ENCODE assay signal across 18 cellular contexts in the genomic region with DNA sequence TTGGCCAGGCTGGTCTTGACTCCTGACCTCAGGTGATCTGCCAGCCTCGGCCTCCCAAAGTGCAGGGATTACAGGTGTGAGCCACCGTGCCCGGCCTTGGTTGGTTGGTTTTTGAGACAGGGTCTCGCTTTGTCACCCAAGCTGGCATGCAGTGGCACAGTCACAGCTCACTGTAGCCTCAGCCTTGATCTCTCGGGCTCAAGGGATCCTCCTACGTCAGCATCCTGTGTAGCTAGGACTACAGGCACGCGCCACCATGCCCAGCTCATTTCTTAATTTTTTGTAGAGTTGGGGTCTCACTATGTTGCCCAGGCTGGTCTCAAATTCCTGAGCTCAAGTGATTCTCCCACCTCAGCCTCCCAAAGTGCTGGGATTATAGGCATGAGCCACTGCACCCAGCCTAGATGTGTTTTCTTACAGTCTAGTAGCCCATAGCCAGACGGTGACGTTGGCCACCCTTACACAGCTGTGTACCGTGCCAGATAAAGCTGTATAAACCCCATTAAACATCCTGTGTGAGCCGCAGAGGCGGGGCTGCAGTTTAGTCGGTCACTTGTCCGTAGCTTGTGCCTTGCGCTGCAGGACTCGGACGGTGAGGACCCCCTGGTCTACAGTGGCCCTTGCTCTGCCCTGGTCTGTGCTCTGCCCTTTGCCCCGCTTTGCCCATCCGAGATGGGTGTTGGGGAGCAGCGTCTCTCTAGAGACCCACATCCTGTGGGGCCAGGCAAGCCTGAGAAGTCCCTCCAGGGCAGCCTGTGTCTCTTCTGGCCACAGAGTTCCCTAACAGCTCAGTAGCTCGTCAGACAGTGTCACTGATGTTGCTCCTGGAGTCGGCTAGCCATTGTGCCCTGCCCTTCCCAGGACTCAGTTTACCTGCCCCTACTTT. TPM values are rescaled to one million over a fixed set of nuclear protein-coding genes. Genes with fewer than 3 reads are reported as not detected.
DNase-seq lines count a peak whose midpoint lies in the region; ATAC-seq, FAIRE-seq and TF ChIP-seq lines count a peak whose summit lies in the region.
"Had no signal": no experiment of that assay in that cellular context is flagged by ENCODE, and none has a peak within 500 bp of the region (broad histone marks: within the 10 kb centered on the region; RNA-seq: fewer than 3 reads in every experiment).

No MANE protein-coding gene starts in this region.

- H3K27ac Mint-ChIP-seq in WTC11: peak overlapping the region; percentile 19; the same call in 1 of the 2 replicates
- peak overlapping the region; percentile 73 for H3K27ac Mint-ChIP-seq in memory B cell
- peak overlapping the region; percentile 14 for H3K27ac Mint-ChIP-seq in stimulated activated naive B cell treated with anti-CD40 and anti-IgM and Interleukin-4, amounts not matched to agents 10 μg/mL and 1 μg/mL and 100 μg/mL, for 72 hours

- POLR2A ChIA-PET in HepG2 (lab: Yijun Ruan, JAX): interaction anchor here (1.4 to 1.5 kb wide), 2 partner anchors 9 to 21 kb away, joined by 3 to 4 read pairs; no protein-coding TSS in a partner anchor
- POLR2A ChIA-PET in WTC11 (lab: Charles Lee): interaction anchor here (0.8 kb wide), 1 partner anchor 16 kb away, joined by 4 read pairs; the partner anchor contains the start of gene RRAS

- no peaks in the 10 kb centered on the region for H4K20me1 ChIP-seq in HepG2 (ENCODE audit: insufficient read depth, low read length)

- H3K4me1 Mint-ChIP-seq in WTC11 (peaks cover 10% of the 10 kb centered on the region), memory B cell (peaks cover 3% of the 10 kb centered on the region)
- peaks cover 8 to 11% of the 10 kb centered on the region in 2 donors for H3K4me1 Mint-ChIP-seq in stimulated activated naive B cell treated with anti-CD40 and anti-IgM and Interleukin-4, amounts not matched to agents 10 μg/mL and 1 μg/mL and 100 μg/mL, for 72 hours

- no peak for TF ChIP-seq RAD21 in HepG2 (CRISPR knock-in tag; IDR thresholded peaks at IDR 0.05)

- TF ChIP-seq EP300 in HepG2 (IDR thresholded peaks at IDR 0.05; ENCODE audit: low read depth in 2 of 2, low read length in 2 of 2) (no peak), HepG2 (CRISPR knock-in tag; IDR thresholded peaks at IDR 0.05; ENCODE audit: borderline replicate concordance) (no peak)

- H2AFZ ChIP-seq in HepG2 (ENCODE audit: low read length): no peak overlapping the region

- DNase-seq in HepG2 (ENCODE audit: low spot score): no peak
- no peak for DNase-seq in right lobe of liver
- no peak for DNase-seq in WTC11 (ENCODE audit: low spot score)
- no peak for DNase-seq in memory B cell (ENCODE audit: low spot score in 2 of 2)
- no peak for DNase-seq in stimulated activated naive B cell treated with anti-CD40 and anti-IgM and Interleukin-4, amounts not matched to agents 10 μg/mL and 1 μg/mL and 100 μg/mL, for 72 hours
- no peak for DNase-seq in glomerular visceral epithelial cell (ENCODE audit: extremely low spot score)
- no peak for DNase-seq in LoVo (ENCODE audit: low spot score)
- no peak for DNase-seq in NCI-H446 treated with DMSO at 0.1 percent for 48 hours (lab: John Stamatoyannopoulos, UW)
- DNase-seq: C1 segment of cervical spinal cord, COR-L47, H7, MG63, NCI-H1092 treated with DMSO at 0.1 percent for 48 hours, NCI-H1694, NCI-H524 had no signal

- TF ChIP-seq CTCF in HepG2 (CRISPR knock-in tag; IDR thresholded peaks at IDR 0.05) (no peak), right lobe of liver (IDR thresholded peaks at IDR 0.05) (no peak), WTC11 (IDR thresholded peaks at IDR 0.05) (no peak)

- TF ChIP-seq POLR2A in HepG2 (IDR thresholded peaks at IDR 0.05; ENCODE audit: insufficient read depth in 1 of 2, low read depth in 2 of 2, low read length in 2 of 2): no peak
- no peak for TF ChIP-seq POLR2A in right lobe of liver (IDR thresholded peaks at IDR 0.05)

- FAIRE-seq in HepG2 (lab: Jason Lieb, UNC): no peak
- FAIRE-seq: A549, HTR-8/SVneo had no signal

- no peaks in the 10 kb centered on the region for H3K79me2 ChIP-seq in HepG2 (ENCODE audit: insufficient read depth, low read length)

- H3K9me3 ChIP-seq in HepG2 (ENCODE audit: low read length): no peaks in the 10 kb centered on the region
- no peaks in the 10 kb centered on the region for H3K9me3 ChIP-seq in right lobe of liver
- H3K9me3 ChIP-seq: MG63 had no signal

- in situ Hi-C loops in HepG2 (cut with HindIII; ENCODE audit: extremely low pct_ligation_motif_present, low pct_unique_long_range_greater_than_20kb): no loop called here

- CTCF ChIA-PET in HepG2 (lab: Yijun Ruan, JAX; ENCODE audit: low intra/inter-chr PET ratio, low total read pairs) (no interaction called here), WTC11 (lab: Charles Lee) (interaction anchor here (0.8 to 1.9 kb wide), 5 partner anchors 16 to 34 kb away, joined by 3 to 5 read pairs (median 3); partner anchors contain the start of gene RRAS)

- H3K27me3 Mint-ChIP-seq in WTC11 (ENCODE audit: low read depth): no peaks in the 10 kb centered on the region
- H3K27me3 Mint-ChIP-seq in memory B cell: no peaks in the 10 kb centered on the region
- no peaks in the 10 kb centered on the region for H3K27me3 Mint-ChIP-seq in stimulated activated naive B cell treated with anti-CD40 and anti-IgM and Interleukin-4, amounts not matched to agents 10 μg/mL and 1 μg/mL and 100 μg/mL, for 72 hours

- H3K9ac ChIP-seq in HepG2 (ENCODE audit: insufficient read depth, low read depth, low read length): no peak overlapping the region

- over 99% methylated on average over 13 of the region's 23 CpGs for WGBS in HepG2 (ENCODE audit: low lambda C conversion rate)
- 92% methylated on average over 8 of the region's 23 CpGs for WGBS in right lobe of liver (ENCODE audit: insufficient coverage, low coverage, low lambda C conversion rate, missing lambda C conversion rate)

- H3K36me3 ChIP-seq in HepG2 (replicated peaks in 1 of 2; ENCODE audit: control insufficient read depth in 1 of 2, insufficient read depth in 2 of 2, low read length in 2 of 2) (peaks cover 26 to 74% of the 10 kb centered on the region in 2 experiments; a peak in 4 of 5 replicates), right lobe of liver (peaks cover 0 to 72% (median 19%) of the 10 kb centered on the region in 4 donors)

- H3K4me3 ChIP-seq in HepG2 (replicated peaks in 1 of 3; ENCODE audit: insufficient read depth in 1 of 3, low read depth in 2 of 3, low read length in 3 of 3) (no peak overlapping the region), right lobe of liver (no peak overlapping the region)
- H3K4me3 ChIP-seq: A549, MG63 had no signal

- peaks cover 14% of the 10 kb centered on the region; the same call in 1 of the 2 replicates for H3K4me1 ChIP-seq in HepG2 (ENCODE audit: insufficient read depth, low read length)
- H3K4me1 ChIP-seq in right lobe of liver: no peaks in the 10 kb centered on the region
- H3K4me1 ChIP-seq: A549 had no signal

- BruUV-seq in HepG2 (replicated peaks; lab: Mats Ljungman, UMichigan): no TSS peak

- peaks cover 58% of the 10 kb centered on the region for H3K36me3 Mint-ChIP-seq in WTC11
- peaks cover 20% of the 10 kb centered on the region for H3K36me3 Mint-ChIP-seq in memory B cell
- peaks cover 50 to 75% of the 10 kb centered on the region in 2 donors for H3K36me3 Mint-ChIP-seq in stimulated activated naive B cell treated with anti-CD40 and anti-IgM and Interleukin-4, amounts not matched to agents 10 μg/mL and 1 μg/mL and 100 μg/mL, for 72 hours

- ATAC-seq in HepG2 (no peak), right lobe of liver (no peak), WTC11 (no peak), memory B cell (ENCODE audit: low read depth) (no peak)
- no peak for ATAC-seq in stimulated activated naive B cell treated with anti-CD40 and anti-IgM and Interleukin-4, amounts not matched to agents 10 μg/mL and 1 μg/mL and 100 μg/mL, for 72 hours (replicated peaks)
- ATAC-seq: A549 had no signal

- H3K4me3 Mint-ChIP-seq in WTC11: no peak overlapping the region
- H3K4me3 Mint-ChIP-seq in memory B cell: no peak overlapping the region
- peak overlapping the region in 1 of 2 donors; percentile 10 for H3K4me3 Mint-ChIP-seq in stimulated activated naive B cell treated with anti-CD40 and anti-IgM and Interleukin-4, amounts not matched to agents 10 μg/mL and 1 μg/mL and 100 μg/mL, for 72 hours

- H3K27ac ChIP-seq in HepG2 (ENCODE audit: extremely low read length, insufficient read depth, low read length) (no peak overlapping the region), right lobe of liver (no peak overlapping the region)
- H3K27ac ChIP-seq: A549, HL-60 had no signal

- H3K4me2 ChIP-seq in HepG2 (ENCODE audit: low read depth, low read length): no peak overlapping the region
- H3K4me2 ChIP-seq: A549 had no signal

- intact Hi-C loops in HepG2 (cut with micrococcal nuclease; ENCODE audit: unreplicated experiment) (no loop called here), right lobe of liver (cut with DNase I) (no loop called here)

- H3K9me3 Mint-ChIP-seq in WTC11 (peaks cover 7% of the 10 kb centered on the region), memory B cell (no peaks in the 10 kb centered on the region)
- H3K9me3 Mint-ChIP-seq in stimulated activated naive B cell treated with anti-CD40 and anti-IgM and Interleukin-4, amounts not matched to agents 10 μg/mL and 1 μg/mL and 100 μg/mL, for 72 hours: no peaks in the 10 kb centered on the region

- no peaks in the 10 kb centered on the region for H3K27me3 ChIP-seq in HepG2 (ENCODE audit: control insufficient read depth in 1 of 2, insufficient read depth in 2 of 2, low read length in 2 of 2)
- no peaks in the 10 kb centered on the region for H3K27me3 ChIP-seq in right lobe of liver
- H3K27me3 ChIP-seq: MG63 had no signal

RNA-seq across cellular contexts. Expression of gene IRF3, which starts 9.8 kb away (rescaled TPM):
- total RNA-seq in HepG2 (2016; rRNA removed; fragmentation: Illumina TruSeq; extraction: Trizol) (61.0 and 65.5 TPM in 2 replicates), right lobe of liver (10 to 100 TPM; 29.6 to 41.8 (median 35.3) TPM), WTC11 (2021) (149 to 165 TPM (median 154 TPM) in 3 replicates)
- total RNA-seq in HepG2 (2016; cell fraction: cytosol; rRNA removed; fragmentation: Illumina TruSeq; extraction: Trizol; ENCODE audit: low read depth): 23.6 and 23.7 TPM in 2 replicates
- 50.6 and 64.5 TPM in 2 replicates for total RNA-seq in HepG2 (2016; cell fraction: insoluble cytoplasmic fraction; rRNA removed; fragmentation: Illumina TruSeq; extraction: Trizol)
- total RNA-seq in HepG2 (2016; cell fraction: membrane; rRNA removed; fragmentation: Illumina TruSeq; extraction: Trizol): 26.7 and 37.0 TPM in 2 replicates
- 30.2 and 40.5 TPM in 2 replicates for total RNA-seq in HepG2 (2016; cell fraction: nucleus; rRNA removed; fragmentation: Illumina TruSeq; extraction: Trizol)
- 61.9 and 66.2 TPM in 2 replicates for polyA plus RNA-seq in HepG2 (2011; rRNA removed)
- 40.1 and 60.0 TPM in 2 replicates for polyA plus RNA-seq in HepG2 (2011; cell fraction: cytosol; rRNA removed)
- polyA plus RNA-seq in HepG2 (2011; cell fraction: nucleus; rRNA removed): 110 and 114 TPM in 2 replicates
- 49.4 and 77.2 TPM in 2 replicates for polyA plus RNA-seq in HepG2 (2012)
- polyA plus RNA-seq in HepG2 (2016; cell fraction: cytosol; fragmentation: Illumina TruSeq; extraction: Trizol; ENCODE audit: low read depth): 17.9 and 23.0 TPM in 2 replicates
- 44.7 and 50.0 TPM in 2 replicates for polyA plus RNA-seq in HepG2 (2016; cell fraction: insoluble cytoplasmic fraction; fragmentation: Illumina TruSeq; extraction: Trizol; ENCODE audit: low read depth)
- 26.1 and 33.5 TPM in 2 replicates for polyA plus RNA-seq in HepG2 (2016; cell fraction: membrane; fragmentation: Illumina TruSeq; extraction: Trizol; ENCODE audit: low read depth)
- polyA plus RNA-seq in HepG2 (2016; cell fraction: nucleus; fragmentation: Illumina TruSeq; extraction: Trizol; ENCODE audit: insufficient read depth, low read depth): 89.5 and 108 TPM in 2 replicates
- 34.8 and 80.6 TPM in 2 replicates for polyA minus RNA-seq in HepG2 (2011; rRNA and poly(A)+ RNA removed; ENCODE audit: low replicate concordance)
- 26.6 and 26.9 TPM in 2 replicates for polyA minus RNA-seq in HepG2 (2011; cell fraction: cytosol; rRNA and poly(A)+ RNA removed)
- 7.9 and 16.9 TPM in 2 replicates for polyA minus RNA-seq in HepG2 (2011; cell fraction: nucleus; rRNA and poly(A)+ RNA removed)

RNA-seq across cellular contexts. Expression of gene BCL2L12, which starts 9.9 kb away (rescaled TPM):
- total RNA-seq in HepG2 (2016; rRNA removed; fragmentation: Illumina TruSeq; extraction: Trizol) (32.6 and 40.8 TPM in 2 replicates), right lobe of liver (10 to 100 TPM in 4 of 6 experiments, 1 to 10 TPM in 2; 4.5 to 11.6 (median 10.5) TPM), WTC11 (2021) (139 to 146 TPM (median 140 TPM) in 3 replicates)
- total RNA-seq in HepG2 (2016; cell fraction: cytosol; rRNA removed; fragmentation: Illumina TruSeq; extraction: Trizol; ENCODE audit: low read depth): 40.5 and 48.9 TPM in 2 replicates
- 24.9 and 37.3 TPM in 2 replicates for total RNA-seq in HepG2 (2016; cell fraction: insoluble cytoplasmic fraction; rRNA removed; fragmentation: Illumina TruSeq; extraction: Trizol)
- 43.5 and 49.7 TPM in 2 replicates for total RNA-seq in HepG2 (2016; cell fraction: membrane; rRNA removed; fragmentation: Illumina TruSeq; extraction: Trizol)
- 21.3 and 23.0 TPM in 2 replicates for total RNA-seq in HepG2 (2016; cell fraction: nucleus; rRNA removed; fragmentation: Illumina TruSeq; extraction: Trizol)
- polyA plus RNA-seq in HepG2 (2011; rRNA removed): 25.9 and 26.8 TPM in 2 replicates
- polyA plus RNA-seq in HepG2 (2011; cell fraction: cytosol; rRNA removed): 15.4 and 32.6 TPM in 2 replicates
- polyA plus RNA-seq in HepG2 (2011; cell fraction: nucleus; rRNA removed): 36.4 and 36.7 TPM in 2 replicates
- polyA plus RNA-seq in HepG2 (2012): 18.1 and 30.0 TPM in 2 replicates
- 55.6 and 70.4 TPM in 2 replicates for polyA plus RNA-seq in HepG2 (2016; cell fraction: cytosol; fragmentation: Illumina TruSeq; extraction: Trizol; ENCODE audit: low read depth)
- polyA plus RNA-seq in HepG2 (2016; cell fraction: insoluble cytoplasmic fraction; fragmentation: Illumina TruSeq; extraction: Trizol; ENCODE audit: low read depth): 42.1 and 43.5 TPM in 2 replicates
- polyA plus RNA-seq in HepG2 (2016; cell fraction: membrane; fragmentation: Illumina TruSeq; extraction: Trizol; ENCODE audit: low read depth): 55.2 and 64.2 TPM in 2 replicates
- 55.4 and 61.4 TPM in 2 replicates for polyA plus RNA-seq in HepG2 (2016; cell fraction: nucleus; fragmentation: Illumina TruSeq; extraction: Trizol; ENCODE audit: insufficient read depth, low read depth)
- polyA minus RNA-seq in HepG2 (2011; rRNA and poly(A)+ RNA removed; ENCODE audit: low replicate concordance): 13.7 and 25.5 TPM in 2 replicates
- 6.4 and 11.1 TPM in 2 replicates for polyA minus RNA-seq in HepG2 (2011; cell fraction: cytosol; rRNA and poly(A)+ RNA removed)
- 4.2 and 9.6 TPM in 2 replicates for polyA minus RNA-seq in HepG2 (2011; cell fraction: nucleus; rRNA and poly(A)+ RNA removed)

RNA-seq across cellular contexts. Expression of gene SCAF1, which starts 13.8 kb away (rescaled TPM):
- total RNA-seq in HepG2 (2016; rRNA removed; fragmentation: Illumina TruSeq; extraction: Trizol): 4.8 and 6.1 TPM in 2 replicates
- total RNA-seq in HepG2 (2016; cell fraction: cytosol; rRNA removed; fragmentation: Illumina TruSeq; extraction: Trizol; ENCODE audit: low read depth): 1.3 and 1.4 TPM in 2 replicates
- 3.2 and 6.2 TPM in 2 replicates for total RNA-seq in HepG2 (2016; cell fraction: insoluble cytoplasmic fraction; rRNA removed; fragmentation: Illumina TruSeq; extraction: Trizol)
- 4.5 and 5.4 TPM in 2 replicates for total RNA-seq in HepG2 (2016; cell fraction: membrane; rRNA removed; fragmentation: Illumina TruSeq; extraction: Trizol)
- 6.5 and 7.3 TPM in 2 replicates for total RNA-seq in HepG2 (2016; cell fraction: nucleus; rRNA removed; fragmentation: Illumina TruSeq; extraction: Trizol)
- polyA plus RNA-seq in HepG2 (2011; rRNA removed): 3.3 and 4.3 TPM in 2 replicates
- polyA plus RNA-seq in HepG2 (2011; cell fraction: cytosol; rRNA removed): 3.1 and 4.0 TPM in 2 replicates
- 21.0 and 25.5 TPM in 2 replicates for polyA plus RNA-seq in HepG2 (2011; cell fraction: nucleus; rRNA removed)
- 17.0 and 18.6 TPM in 2 replicates for polyA plus RNA-seq in HepG2 (2012)
- polyA plus RNA-seq in HepG2 (2016; cell fraction: cytosol; fragmentation: Illumina TruSeq; extraction: Trizol; ENCODE audit: low read depth): 1.1 and 1.4 TPM in 2 replicates
- polyA plus RNA-seq in HepG2 (2016; cell fraction: insoluble cytoplasmic fraction; fragmentation: Illumina TruSeq; extraction: Trizol; ENCODE audit: low read depth): 8.3 and 13.4 TPM in 2 replicates
- 2.8 and 3.0 TPM in 2 replicates for polyA plus RNA-seq in HepG2 (2016; cell fraction: membrane; fragmentation: Illumina TruSeq; extraction: Trizol; ENCODE audit: low read depth)
- polyA plus RNA-seq in HepG2 (2016; cell fraction: nucleus; fragmentation: Illumina TruSeq; extraction: Trizol; ENCODE audit: insufficient read depth, low read depth): 21.4 and 23.8 TPM in 2 replicates
- 5.4 and 5.7 TPM in 2 replicates for polyA minus RNA-seq in HepG2 (2011; rRNA and poly(A)+ RNA removed; ENCODE audit: low replicate concordance)
- 3.1 and 4.5 TPM in 2 replicates for polyA minus RNA-seq in HepG2 (2011; cell fraction: cytosol; rRNA and poly(A)+ RNA removed)
- 3.6 and 5.2 TPM in 2 replicates for polyA minus RNA-seq in HepG2 (2011; cell fraction: nucleus; rRNA and poly(A)+ RNA removed)
- 10 to 100 TPM; 14.6 to 33.0 (median 27.3) TPM for total RNA-seq in right lobe of liver
- total RNA-seq in WTC11 (2021): 103 to 109 TPM (median 105 TPM) in 3 replicates

RNA-seq across cellular contexts. Expression of gene RRAS, which starts 15.9 kb away (rescaled TPM):
- total RNA-seq in HepG2 (2016; rRNA removed; fragmentation: Illumina TruSeq; extraction: Trizol) (0.79 and 1.5 TPM in 2 replicates), right lobe of liver (10 to 100 TPM in 5 of 6 experiments, 1 to 10 TPM in 1; 8.5 to 16.4 (median 11.5) TPM), WTC11 (2021) (11.4 to 17.9 TPM (median 15.7 TPM) in 3 replicates)
- 1.7 and 2.4 TPM in 2 replicates for total RNA-seq in HepG2 (2016; cell fraction: cytosol; rRNA removed; fragmentation: Illumina TruSeq; extraction: Trizol; ENCODE audit: low read depth)
- total RNA-seq in HepG2 (2016; cell fraction: insoluble cytoplasmic fraction; rRNA removed; fragmentation: Illumina TruSeq; extraction: Trizol): 1.1 and 1.9 TPM in 2 replicates
- 2.0 and 2.3 TPM in 2 replicates for total RNA-seq in HepG2 (2016; cell fraction: membrane; rRNA removed; fragmentation: Illumina TruSeq; extraction: Trizol)
- 0.50 and 0.90 TPM in 2 replicates for total RNA-seq in HepG2 (2016; cell fraction: nucleus; rRNA removed; fragmentation: Illumina TruSeq; extraction: Trizol)
- 12.0 and 13.5 TPM in 2 replicates for polyA plus RNA-seq in HepG2 (2011; rRNA removed)
- 14.5 and 18.3 TPM in 2 replicates for polyA plus RNA-seq in HepG2 (2011; cell fraction: cytosol; rRNA removed)
- polyA plus RNA-seq in HepG2 (2011; cell fraction: nucleus; rRNA removed): 17.2 and 18.4 TPM in 2 replicates
- 4.8 and 7.4 TPM in 2 replicates for polyA plus RNA-seq in HepG2 (2012)
- 6.9 and 7.3 TPM in 2 replicates for polyA plus RNA-seq in HepG2 (2016; cell fraction: cytosol; fragmentation: Illumina TruSeq; extraction: Trizol; ENCODE audit: low read depth)
- polyA plus RNA-seq in HepG2 (2016; cell fraction: insoluble cytoplasmic fraction; fragmentation: Illumina TruSeq; extraction: Trizol; ENCODE audit: low read depth): 3.2 and 3.4 TPM in 2 replicates
- 5.3 and 5.9 TPM in 2 replicates for polyA plus RNA-seq in HepG2 (2016; cell fraction: membrane; fragmentation: Illumina TruSeq; extraction: Trizol; ENCODE audit: low read depth)
- polyA plus RNA-seq in HepG2 (2016; cell fraction: nucleus; fragmentation: Illumina TruSeq; extraction: Trizol; ENCODE audit: insufficient read depth, low read depth): 2.4 and 2.6 TPM in 2 replicates
- polyA minus RNA-seq in HepG2 (2011; rRNA and poly(A)+ RNA removed; ENCODE audit: low replicate concordance): 5.3 and 19.9 TPM in 2 replicates
- 1.6 and 3.0 TPM in 2 replicates for polyA minus RNA-seq in HepG2 (2011; cell fraction: cytosol; rRNA and poly(A)+ RNA removed)
- 0.77 and 1.5 TPM in 2 replicates for polyA minus RNA-seq in HepG2 (2011; cell fraction: nucleus; rRNA and poly(A)+ RNA removed)

RNA-seq across cellular contexts. Expression of gene PRMT1, which starts 21.3 kb away (rescaled TPM):
- total RNA-seq in HepG2 (2016; rRNA removed; fragmentation: Illumina TruSeq; extraction: Trizol) (324 and 372 TPM in 2 replicates), right lobe of liver (10 to 100 TPM; 25.3 to 63.2 (median 39.9) TPM), WTC11 (2021) (500 to 527 TPM (median 518 TPM) in 3 replicates)
- total RNA-seq in HepG2 (2016; cell fraction: cytosol; rRNA removed; fragmentation: Illumina TruSeq; extraction: Trizol; ENCODE audit: low read depth): 103 and 108 TPM in 2 replicates
- total RNA-seq in HepG2 (2016; cell fraction: insoluble cytoplasmic fraction; rRNA removed; fragmentation: Illumina TruSeq; extraction: Trizol): 334 and 405 TPM in 2 replicates
- 115 and 120 TPM in 2 replicates for total RNA-seq in HepG2 (2016; cell fraction: membrane; rRNA removed; fragmentation: Illumina TruSeq; extraction: Trizol)
- total RNA-seq in HepG2 (2016; cell fraction: nucleus; rRNA removed; fragmentation: Illumina TruSeq; extraction: Trizol): 123 and 139 TPM in 2 replicates
- 374 and 400 TPM in 2 replicates for polyA plus RNA-seq in HepG2 (2011; rRNA removed)
- 396 and 593 TPM in 2 replicates for polyA plus RNA-seq in HepG2 (2011; cell fraction: cytosol; rRNA removed)
- 354 and 430 TPM in 2 replicates for polyA plus RNA-seq in HepG2 (2011; cell fraction: nucleus; rRNA removed)
- 181 and 214 TPM in 2 replicates for polyA plus RNA-seq in HepG2 (2012)
- polyA plus RNA-seq in HepG2 (2016; cell fraction: cytosol; fragmentation: Illumina TruSeq; extraction: Trizol; ENCODE audit: low read depth): 80.1 and 82.6 TPM in 2 replicates
- polyA plus RNA-seq in HepG2 (2016; cell fraction: insoluble cytoplasmic fraction; fragmentation: Illumina TruSeq; extraction: Trizol; ENCODE audit: low read depth): 379 and 381 TPM in 2 replicates
- 86.8 and 91.7 TPM in 2 replicates for polyA plus RNA-seq in HepG2 (2016; cell fraction: membrane; fragmentation: Illumina TruSeq; extraction: Trizol; ENCODE audit: low read depth)
- 224 and 236 TPM in 2 replicates for polyA plus RNA-seq in HepG2 (2016; cell fraction: nucleus; fragmentation: Illumina TruSeq; extraction: Trizol; ENCODE audit: insufficient read depth, low read depth)
- 504 and 617 TPM in 2 replicates for polyA minus RNA-seq in HepG2 (2011; rRNA and poly(A)+ RNA removed; ENCODE audit: low replicate concordance)
- 158 and 170 TPM in 2 replicates for polyA minus RNA-seq in HepG2 (2011; cell fraction: cytosol; rRNA and poly(A)+ RNA removed)
- 133 and 141 TPM in 2 replicates for polyA minus RNA-seq in HepG2 (2011; cell fraction: nucleus; rRNA and poly(A)+ RNA removed)

Comparison
In these comparisons a context has a peak if more than half of its experiments do, and no peak if none do; other contexts are left out.
1. H3K27ac Mint-ChIP-seq: peak in every context shown above with its lines; median percentile 73 in memory B cell; 19 in WTC11; 14 in stimulated activated naive B cell treated with anti-CD40 and anti-IgM and Interleukin-4, amounts not matched to agents 10 μg/mL and 1 μg/mL and 100 μg/mL, for 72 hours.
2. Of the 50 proteins assayed by ChIP-seq in both HepG2 and WTC11: peak only in HepG2: none; only in WTC11: none; in both: ZNF121; in neither: 49.